In genomic region chr1:154666051-154666793, GRCh38 we compare ENCODE assay signal across 26 cellular contexts. TPM values are rescaled to one million over a fixed set of nuclear protein-coding genes. Genes with fewer than 3 reads are reported as not detected.
DNase-seq lines count a peak whose midpoint lies in the region; ATAC-seq lines count a peak whose summit lies in the region.
"Had no signal": no experiment of that assay in that cellular context is flagged by ENCODE, and none has a peak within 500 bp of the region (broad histone marks: within the 10 kb centered on the region; RNA-seq: fewer than 3 reads in every experiment).

No MANE protein-coding gene starts in this region.

- no peaks in the 10 kb centered on the region for H3K36me3 ChIP-seq in effector memory CD4-positive, alpha-beta T cell (ENCODE audit: control insufficient read depth, insufficient read depth, low read length)
- H3K36me3 ChIP-seq: BLaER1 treated with 17β-estradiol and CSF1 and Interleukin-3, amounts not matched to agents 10 nM and 100 nM; SJSA1 had no signal

- no peak overlapping the region for H3K27ac ChIP-seq in effector memory CD4-positive, alpha-beta T cell (ENCODE audit: insufficient read depth, low read length, poor library complexity, severe bottlenecking)
- H3K27ac ChIP-seq: A549; BLaER1 treated with 17β-estradiol and CSF1 and Interleukin-3, amounts not matched to agents 10 nM and 100 nM; PC-9; SJSA1 had no signal

- peak; percentile 78 for DNase-seq in D341Med (ENCODE audit: low spot score)
- DNase-seq in G401 (ENCODE audit: low spot score): peak; percentile 77
- peak; percentile 92 for DNase-seq in NCI-H82 treated with DMSO at 0.1 percent for 48 hours (lab: John Stamatoyannopoulos, UW; ENCODE audit: unreplicated experiment)
- DNase-seq in cerebellar cortex (ENCODE audit: low spot score): peak; percentile 73
- no peak for DNase-seq in effector memory CD4-positive, alpha-beta T cell
- DNase-seq in GDM1 (lab: John Stamatoyannopoulos, UW): no peak
- DNase-seq: AML-193; CD4-positive, alpha-beta T cell; DMS153; DND-41; Karpas-422; NCI-H1092; NCI-H1417 treated with DMSO at 0.1 percent for 48 hours; NCI-H1930; NCI-H2107; NCI-H510A; NCI-H748 treated with DMSO at 0.1 percent for 48 hours; NK-92 treated with Interleukin-12 subunit alpha and Interleukin-12 subunit beta, amount 100 ng/mL, for 24 hours; PC-9; T-cell had no signal

- H3K9me3 ChIP-seq in effector memory CD4-positive, alpha-beta T cell (ENCODE audit: control insufficient read depth, low read length): no peaks in the 10 kb centered on the region
- H3K9me3 ChIP-seq: A549; BLaER1 treated with 17β-estradiol and CSF1 and Interleukin-3, amounts not matched to agents 10 nM and 100 nM; SJSA1 had no signal

- in situ Hi-C loops in G401 (cut with HindIII; ENCODE audit: low sequenced_read_pairs): no loop called here

- no peaks in the 10 kb centered on the region for H3K4me1 ChIP-seq in effector memory CD4-positive, alpha-beta T cell (ENCODE audit: control insufficient read depth, insufficient read depth, low read length, poor library complexity, severe bottlenecking)
- H3K4me1 ChIP-seq: A549, SJSA1 had no signal

- no peak for ATAC-seq in HG03520 (IDR thresholded peaks at IDR 0.05; ENCODE audit: unreplicated experiment)
- ATAC-seq: A549, HCT116, Right ventricle myocardium inferior, T-cell had no signal

- no peak overlapping the region for H3K4me3 ChIP-seq in effector memory CD4-positive, alpha-beta T cell (ENCODE audit: insufficient read depth, low read depth, low read length, poor library complexity, severe bottlenecking)
- H3K4me3 ChIP-seq: A549; BLaER1 treated with 17β-estradiol and CSF1 and Interleukin-3, amounts not matched to agents 10 nM and 100 nM; PC-9; SJSA1 had no signal

- no peaks in the 10 kb centered on the region for H3K27me3 ChIP-seq in effector memory CD4-positive, alpha-beta T cell (replicated peaks; ENCODE audit: control insufficient read depth, insufficient read depth, low read length, poor library complexity, severe bottlenecking)
- H3K27me3 ChIP-seq: BLaER1 treated with 17β-estradiol and CSF1 and Interleukin-3, amounts not matched to agents 10 nM and 100 nM had no signal

RNA-seq across cellular contexts. Expression of gene ADAR, which starts 58.2 kb away (rescaled TPM):
- total RNA-seq in G401 (2014; rRNA removed; shearing (Covaris generic)): 67.4 and 94.1 TPM in 2 replicates

Comparison
In these comparisons a context has a peak if more than half of its experiments do, and no peak if none do; other contexts are left out.
1. DNase-seq: peak in D341Med (single experiment), G401 (single experiment), NCI-H82 treated with DMSO at 0.1 percent for 48 hours (single experiment) and cerebellar cortex (single experiment); none in effector memory CD4-positive, alpha-beta T cell (0 of 3) and GDM1 (single experiment).